8 cellular contexts compared by ENCODE assay signal in the genomic region with DNA sequence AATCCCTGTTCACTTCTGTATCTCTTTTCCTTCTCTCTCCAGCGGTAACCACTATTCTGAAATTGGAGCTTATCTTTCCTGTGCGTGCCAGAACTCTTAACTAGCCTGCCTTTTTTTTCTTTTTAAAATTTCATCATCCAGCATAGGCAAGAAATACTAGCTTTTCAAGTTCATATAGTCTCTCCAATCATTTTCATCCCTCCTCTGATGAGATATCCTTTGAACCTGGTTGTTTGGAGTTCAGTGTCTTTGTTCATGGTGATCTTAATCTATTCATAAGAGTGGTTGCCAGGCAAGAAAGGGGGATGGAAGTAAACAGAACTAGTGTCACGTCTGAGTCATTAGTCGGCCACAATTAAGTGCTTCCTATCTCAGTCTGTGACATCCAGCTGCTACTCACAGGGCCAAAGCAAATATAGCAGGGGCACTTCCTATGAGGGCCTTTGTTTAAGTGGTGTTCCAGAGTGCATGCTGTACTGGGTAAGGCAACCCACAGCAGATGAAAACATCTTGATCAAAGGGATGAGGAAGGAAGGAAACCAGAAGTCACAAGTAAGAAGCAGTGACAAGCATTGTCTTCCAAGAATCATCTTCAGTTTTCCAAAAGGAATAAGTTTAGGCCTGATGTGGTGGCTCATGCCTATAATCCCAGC. TPM values are rescaled to one million over a fixed set of nuclear protein-coding genes. Genes with fewer than 3 reads are reported as not detected.
DNase-seq lines count a peak whose midpoint lies in the region; ATAC-seq lines count a peak whose summit lies in the region.

No MANE protein-coding gene starts in this region.

- H3K4me3 ChIP-seq in neuronal stem cell (ENCODE audit: low read length in 2 of 2) = no peak overlapping the region

- no peak overlapping the region for H2BK12ac ChIP-seq in neuronal stem cell (ENCODE audit: low read length)

- no peak overlapping the region for H3K14ac ChIP-seq in neuronal stem cell (ENCODE audit: low read length)

- H3K27me3 ChIP-seq in neuronal stem cell (ENCODE audit: control insufficient read depth in 3 of 3, insufficient read depth in 3 of 3, low read depth in 1 of 3, low read length in 3 of 3) = no peaks in the 10 kb centered on the region

- H3K23ac ChIP-seq in neuronal stem cell (ENCODE audit: low read depth, low read length, poor library complexity) = no peak overlapping the region

- H3K36me3 ChIP-seq in neuronal stem cell (replicated peaks in 1 of 2; ENCODE audit: control insufficient read depth in 2 of 2, insufficient read depth in 2 of 2, low read length in 2 of 2) = no peaks in the 10 kb centered on the region

- H3K4me2 ChIP-seq in neuronal stem cell (ENCODE audit: insufficient read depth, low read length, poor library complexity, severe bottlenecking) = no peak overlapping the region

- H3K4ac ChIP-seq in neuronal stem cell (ENCODE audit: low read length) = no peak overlapping the region

- H3K9ac ChIP-seq in neuronal stem cell (ENCODE audit: low read depth, low read length, poor library complexity) = no peak overlapping the region

- DNase-seq in Daoy (ENCODE audit: low read depth) = peak; percentile 85
- DNase-seq in LoVo (ENCODE audit: low spot score) = peak; percentile 76
- DNase-seq in SHP77 (lab: John Stamatoyannopoulos, UW) = peak; percentile 66 to 71
- peak; percentile 9 for DNase-seq in effector CD4-positive, alpha-beta T cell
- DNase-seq in neuronal stem cell (ENCODE audit: low spot score) = peak; percentile 0
- no peak for DNase-seq in mesenteric fat pad (ENCODE audit: low spot score)
- DNase-seq in germinal center (ENCODE audit: low spot score) = no peak

- H2AFZ ChIP-seq in neuronal stem cell (ENCODE audit: low read length) = no peak overlapping the region

- no peak overlapping the region for H3K18ac ChIP-seq in neuronal stem cell (ENCODE audit: low read length)

- no peak overlapping the region for H4K8ac ChIP-seq in neuronal stem cell (ENCODE audit: low read depth, low read length)

- no peak overlapping the region for H2BK15ac ChIP-seq in neuronal stem cell (ENCODE audit: low read length)

- peak; percentile 64 for ATAC-seq in GM21447 (IDR thresholded peaks at IDR 0.05; ENCODE audit: unreplicated experiment)

- no peak overlapping the region for H4K91ac ChIP-seq in neuronal stem cell (ENCODE audit: low read depth, low read length, poor library complexity)

- no CpG with 5 or more reads among the region's 4 CpGs for WGBS in neuronal stem cell (ENCODE audit: extremely low coverage in 2 of 2, insufficient read length in 2 of 2, insufficient replicate concordance in 1 of 2), 2 donors

- no peak overlapping the region for H2BK120ac ChIP-seq in neuronal stem cell (ENCODE audit: low read depth, low read length)

- H2BK5ac ChIP-seq in neuronal stem cell (ENCODE audit: low read length) = no peak overlapping the region

- no peaks in the 10 kb centered on the region for H3K79me1 ChIP-seq in neuronal stem cell (ENCODE audit: low read depth, low read length)

- no peaks in the 10 kb centered on the region for H3K9me3 ChIP-seq in neuronal stem cell (replicated peaks in 1 of 2; ENCODE audit: control insufficient read depth in 2 of 2, insufficient read depth in 1 of 2, low read depth in 1 of 2, low read length in 2 of 2)

- H3K27ac ChIP-seq in neuronal stem cell (replicated peaks; ENCODE audit: low read length) = no peak overlapping the region

- H2AK5ac ChIP-seq in neuronal stem cell (ENCODE audit: low read depth, low read length) = no peak overlapping the region

- peaks cover 0 to 3% of the 10 kb centered on the region in 2 donors for H3K4me1 ChIP-seq in neuronal stem cell (ENCODE audit: control insufficient read depth in 2 of 2, insufficient read depth in 1 of 2, low read depth in 1 of 2, low read length in 2 of 2)

RNA-seq across cellular contexts. Expression of gene XIAP, which starts 56.4 kb away (rescaled TPM):
- total RNA-seq in Daoy (2014; rRNA removed; shearing (Covaris generic)) = 19.8 and 31.4 TPM in 2 replicates
- polyA plus RNA-seq in neuronal stem cell (2013, experiment 1 of 2) = 16.4 TPM
- 17.7 TPM for polyA plus RNA-seq in neuronal stem cell (2013, experiment 2 of 2)
- 45.2 TPM for total RNA-seq in mesenteric fat pad

Comparison
In these comparisons a context has a peak if more than half of its experiments do, and no peak if none do; other contexts are left out.
1. DNase-seq: peak in Daoy (single experiment), LoVo (single experiment), SHP77 (2 of 2), effector CD4-positive, alpha-beta T cell (single experiment) and neuronal stem cell (single experiment); none in mesenteric fat pad (single experiment) and germinal center (single experiment).